1 cellular context compared by ENCODE assay signal in the genomic region with DNA sequence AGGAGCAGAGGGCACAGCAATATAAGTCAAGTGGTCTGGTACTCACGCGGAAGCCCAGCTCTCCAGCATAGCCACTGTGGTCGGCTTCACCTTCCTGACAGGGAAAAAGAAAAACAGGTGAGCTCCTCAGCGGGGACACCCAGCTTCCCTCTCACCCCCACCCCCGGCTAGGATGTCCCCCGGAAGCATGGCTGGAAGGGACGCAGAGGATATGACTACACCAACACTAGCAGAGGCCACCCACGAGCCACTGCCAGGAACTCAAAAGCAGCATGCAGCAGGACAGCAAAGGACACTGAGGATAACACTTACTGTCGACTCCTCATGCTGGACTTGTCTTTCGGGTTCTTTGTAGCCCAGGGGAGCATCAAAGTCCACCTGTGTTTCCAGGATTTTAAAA.
TF ChIP-seq lines count a peak whose summit lies in the region.

No MANE protein-coding gene starts in this region.

TF ChIP-seq in IMR-90, 13 proteins besides CTCF, POLR2A, EP300 and RAD21:
- TF ChIP-seq CHD1 (IDR thresholded peaks at IDR 0.05; ENCODE audit: low read depth, low read length) (no peak), BHLHE40 (IDR thresholded peaks at IDR 0.05; ENCODE audit: low read depth, low read length) (no peak), MXI1 (IDR thresholded peaks at IDR 0.05; ENCODE audit: borderline replicate concordance, low read depth, low read length) (no peak), RCOR1 (IDR thresholded peaks at IDR 0.05; ENCODE audit: insufficient replicate concordance, low read length) (no peak), CEBPB (IDR thresholded peaks at IDR 0.05; ENCODE audit: low read depth, low read length) (no peak), MAFK (IDR thresholded peaks at IDR 0.05; ENCODE audit: low read depth, low read length) (no peak), FOS (IDR thresholded peaks at IDR 0.05; ENCODE audit: low read depth, low read length) (no peak), RFX5 (IDR thresholded peaks at IDR 0.05; ENCODE audit: low read depth, low read length) (no peak), SMC3 (IDR thresholded peaks at IDR 0.05; ENCODE audit: low read depth, low read length) (no peak), MAZ (IDR thresholded peaks at IDR 0.05; ENCODE audit: borderline replicate concordance, low read depth, low read length) (no peak), NFE2L2 (IDR thresholded peaks at IDR 0.05; ENCODE audit: low read depth, low read length) (no peak)
- TF ChIP-seq, protein P1, sequence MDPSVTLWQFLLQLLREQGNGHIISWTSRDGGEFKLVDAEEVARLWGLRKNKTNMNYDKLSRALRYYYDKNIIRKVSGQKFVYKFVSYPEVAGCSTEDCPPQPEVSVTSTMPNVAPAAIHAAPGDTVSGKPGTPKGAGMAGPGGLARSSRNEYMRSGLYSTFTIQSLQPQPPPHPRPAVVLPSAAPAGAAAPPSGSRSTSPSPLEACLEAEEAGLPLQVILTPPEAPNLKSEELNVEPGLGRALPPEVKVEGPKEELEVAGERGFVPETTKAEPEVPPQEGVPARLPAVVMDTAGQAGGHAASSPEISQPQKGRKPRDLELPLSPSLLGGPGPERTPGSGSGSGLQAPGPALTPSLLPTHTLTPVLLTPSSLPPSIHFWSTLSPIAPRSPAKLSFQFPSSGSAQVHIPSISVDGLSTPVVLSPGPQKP (IDR thresholded peaks at IDR 0.05; ENCODE audit: borderline replicate concordance, low read depth, low read length), result no peak
- TF ChIP-seq, protein P2, sequence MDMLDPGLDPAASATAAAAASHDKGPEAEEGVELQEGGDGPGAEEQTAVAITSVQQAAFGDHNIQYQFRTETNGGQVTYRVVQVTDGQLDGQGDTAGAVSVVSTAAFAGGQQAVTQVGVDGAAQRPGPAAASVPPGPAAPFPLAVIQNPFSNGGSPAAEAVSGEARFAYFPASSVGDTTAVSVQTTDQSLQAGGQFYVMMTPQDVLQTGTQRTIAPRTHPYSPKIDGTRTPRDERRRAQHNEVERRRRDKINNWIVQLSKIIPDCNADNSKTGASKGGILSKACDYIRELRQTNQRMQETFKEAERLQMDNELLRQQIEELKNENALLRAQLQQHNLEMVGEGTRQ (IDR thresholded peaks at IDR 0.05; ENCODE audit: low read depth, low read length), result no peak
